1 cellular context compared by ENCODE assay signal in the genomic region with DNA sequence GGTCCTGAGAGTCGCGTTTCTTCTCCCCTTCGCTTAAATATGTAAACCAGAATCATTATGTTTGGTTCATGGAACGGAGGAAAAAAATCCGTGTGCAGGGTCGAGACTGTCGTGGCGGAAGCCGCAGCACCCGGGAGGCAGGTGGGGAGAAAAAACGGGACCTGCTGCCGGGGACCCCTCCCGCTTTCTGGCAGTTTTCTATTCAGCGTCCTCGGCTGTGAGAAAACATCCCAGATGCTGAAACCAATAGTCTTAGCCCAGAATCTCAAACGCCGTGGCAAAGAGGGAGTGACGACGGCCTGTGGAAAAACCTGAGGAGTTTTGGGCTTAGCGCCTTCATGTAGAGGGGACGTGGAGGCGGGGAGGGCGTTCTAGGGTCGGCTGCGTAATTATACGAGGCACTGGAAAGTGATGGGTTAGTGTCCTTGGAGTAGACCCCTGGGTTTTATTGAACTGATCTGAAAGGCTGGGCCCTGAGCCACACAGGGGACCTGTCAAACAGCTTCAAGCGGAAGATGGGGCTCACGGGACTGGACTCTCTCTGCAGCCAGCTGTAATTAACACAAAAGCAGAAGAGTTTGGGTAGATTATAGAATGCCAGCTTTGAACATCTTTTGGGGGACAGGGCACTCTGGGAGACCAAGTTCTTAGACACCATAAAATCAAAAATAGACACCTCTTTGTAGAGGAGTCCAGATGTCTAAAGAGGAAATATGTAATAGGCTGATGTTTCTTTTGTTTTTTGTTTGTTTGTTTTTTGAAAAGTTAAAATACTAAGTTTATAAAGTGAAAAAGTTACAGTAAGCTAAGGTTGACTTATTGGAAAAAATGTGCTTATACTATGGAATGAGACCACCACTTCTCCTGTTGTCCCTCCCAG.
TF ChIP-seq lines count a peak whose summit lies in the region.

No MANE protein-coding gene starts in this region.

TF ChIP-seq in GM12878, 131 proteins besides CTCF, POLR2A, EP300 and RAD21 (continued from another document and continues in another):
- TF ChIP-seq, protein P1, sequence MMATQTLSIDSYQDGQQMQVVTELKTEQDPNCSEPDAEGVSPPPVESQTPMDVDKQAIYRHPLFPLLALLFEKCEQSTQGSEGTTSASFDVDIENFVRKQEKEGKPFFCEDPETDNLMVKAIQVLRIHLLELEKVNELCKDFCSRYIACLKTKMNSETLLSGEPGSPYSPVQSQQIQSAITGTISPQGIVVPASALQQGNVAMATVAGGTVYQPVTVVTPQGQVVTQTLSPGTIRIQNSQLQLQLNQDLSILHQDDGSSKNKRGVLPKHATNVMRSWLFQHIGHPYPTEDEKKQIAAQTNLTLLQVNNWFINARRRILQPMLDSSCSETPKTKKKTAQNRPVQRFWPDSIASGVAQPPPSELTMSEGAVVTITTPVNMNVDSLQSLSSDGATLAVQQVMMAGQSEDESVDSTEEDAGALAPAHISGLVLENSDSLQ (IDR thresholded peaks at IDR 0.05), result no peak
- TF ChIP-seq, protein P2, sequence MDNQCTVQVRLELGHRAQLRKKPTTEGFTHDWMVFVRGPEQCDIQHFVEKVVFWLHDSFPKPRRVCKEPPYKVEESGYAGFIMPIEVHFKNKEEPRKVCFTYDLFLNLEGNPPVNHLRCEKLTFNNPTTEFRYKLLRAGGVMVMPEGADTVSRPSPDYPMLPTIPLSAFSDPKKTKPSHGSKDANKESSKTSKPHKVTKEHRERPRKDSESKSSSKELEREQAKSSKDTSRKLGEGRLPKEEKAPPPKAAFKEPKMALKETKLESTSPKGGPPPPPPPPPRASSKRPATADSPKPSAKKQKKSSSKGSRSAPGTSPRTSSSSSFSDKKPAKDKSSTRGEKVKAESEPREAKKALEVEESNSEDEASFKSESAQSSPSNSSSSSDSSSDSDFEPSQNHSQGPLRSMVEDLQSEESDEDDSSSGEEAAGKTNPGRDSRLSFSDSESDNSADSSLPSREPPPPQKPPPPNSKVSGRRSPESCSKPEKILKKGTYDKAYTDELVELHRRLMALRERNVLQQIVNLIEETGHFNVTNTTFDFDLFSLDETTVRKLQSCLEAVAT (IDR thresholded peaks at IDR 0.05), result 0 out of 2 replicates have a peak, but pooled peaks have one; percentile 8
- 0 out of 2 replicates have a peak, but pooled peaks have one; percentile 25 for TF ChIP-seq MTA3 (IDR thresholded peaks at IDR 0.05; ENCODE audit: borderline replicate concordance, low read length)
- TF ChIP-seq TAF1 (IDR thresholded peaks at IDR 0.05; ENCODE audit: borderline replicate concordance, low read depth, low read length), result no peak
- TF ChIP-seq ZBTB4 (CRISPR knock-in tag; IDR thresholded peaks at IDR 0.05), result no peak
- TF ChIP-seq, protein P3, sequence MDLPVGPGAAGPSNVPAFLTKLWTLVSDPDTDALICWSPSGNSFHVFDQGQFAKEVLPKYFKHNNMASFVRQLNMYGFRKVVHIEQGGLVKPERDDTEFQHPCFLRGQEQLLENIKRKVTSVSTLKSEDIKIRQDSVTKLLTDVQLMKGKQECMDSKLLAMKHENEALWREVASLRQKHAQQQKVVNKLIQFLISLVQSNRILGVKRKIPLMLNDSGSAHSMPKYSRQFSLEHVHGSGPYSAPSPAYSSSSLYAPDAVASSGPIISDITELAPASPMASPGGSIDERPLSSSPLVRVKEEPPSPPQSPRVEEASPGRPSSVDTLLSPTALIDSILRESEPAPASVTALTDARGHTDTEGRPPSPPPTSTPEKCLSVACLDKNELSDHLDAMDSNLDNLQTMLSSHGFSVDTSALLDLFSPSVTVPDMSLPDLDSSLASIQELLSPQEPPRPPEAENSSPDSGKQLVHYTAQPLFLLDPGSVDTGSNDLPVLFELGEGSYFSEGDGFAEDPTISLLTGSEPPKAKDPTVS (IDR thresholded peaks at IDR 0.05; ENCODE audit: low read depth, low read length), result no peak
- no peak for TF ChIP-seq CREM (IDR thresholded peaks at IDR 0.05; ENCODE audit: low read depth)
- no peak for TF ChIP-seq ZNF622 (IDR thresholded peaks at IDR 0.05)
- TF ChIP-seq, protein P4, sequence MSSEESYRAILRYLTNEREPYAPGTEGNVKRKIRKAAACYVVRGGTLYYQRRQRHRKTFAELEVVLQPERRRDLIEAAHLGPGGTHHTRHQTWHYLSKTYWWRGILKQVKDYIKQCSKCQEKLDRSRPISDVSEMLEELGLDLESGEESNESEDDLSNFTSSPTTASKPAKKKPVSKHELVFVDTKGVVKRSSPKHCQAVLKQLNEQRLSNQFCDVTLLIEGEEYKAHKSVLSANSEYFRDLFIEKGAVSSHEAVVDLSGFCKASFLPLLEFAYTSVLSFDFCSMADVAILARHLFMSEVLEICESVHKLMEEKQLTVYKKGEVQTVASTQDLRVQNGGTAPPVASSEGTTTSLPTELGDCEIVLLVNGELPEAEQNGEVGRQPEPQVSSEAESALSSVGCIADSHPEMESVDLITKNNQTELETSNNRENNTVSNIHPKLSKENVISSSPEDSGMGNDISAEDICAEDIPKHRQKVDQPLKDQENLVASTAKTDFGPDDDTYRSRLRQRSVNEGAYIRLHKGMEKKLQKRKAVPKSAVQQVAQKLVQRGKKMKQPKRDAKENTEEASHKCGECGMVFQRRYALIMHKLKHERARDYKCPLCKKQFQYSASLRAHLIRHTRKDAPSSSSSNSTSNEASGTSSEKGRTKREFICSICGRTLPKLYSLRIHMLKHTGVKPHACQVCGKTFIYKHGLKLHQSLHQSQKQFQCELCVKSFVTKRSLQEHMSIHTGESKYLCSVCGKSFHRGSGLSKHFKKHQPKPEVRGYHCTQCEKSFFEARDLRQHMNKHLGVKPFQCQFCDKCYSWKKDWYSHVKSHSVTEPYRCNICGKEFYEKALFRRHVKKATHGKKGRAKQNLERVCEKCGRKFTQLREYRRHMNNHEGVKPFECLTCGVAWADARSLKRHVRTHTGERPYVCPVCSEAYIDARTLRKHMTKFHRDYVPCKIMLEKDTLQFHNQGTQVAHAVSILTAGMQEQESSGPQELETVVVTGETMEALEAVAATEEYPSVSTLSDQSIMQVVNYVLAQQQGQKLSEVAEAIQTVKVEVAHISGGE (CRISPR knock-in tag; IDR thresholded peaks at IDR 0.05), result no peak
- TF ChIP-seq EGR1 (IDR thresholded peaks at IDR 0.05; ENCODE audit: borderline replicate concordance in 1 of 2, low read depth in 2 of 2, low read length in 2 of 2), result no peak
- no peak for TF ChIP-seq SUPT20H (IDR thresholded peaks at IDR 0.05; ENCODE audit: borderline replicate concordance, control insufficient read depth, low read depth, low read length)
- no peak for TF ChIP-seq NFXL1 (IDR thresholded peaks at IDR 0.05; ENCODE audit: borderline replicate concordance)
- peak; percentile 23; the same call in 1 of the 2 replicates for TF ChIP-seq PML (IDR thresholded peaks at IDR 0.05; ENCODE audit: low read length)
- no peak for TF ChIP-seq SPI1 (IDR thresholded peaks at IDR 0.05; ENCODE audit: borderline replicate concordance, insufficient read depth, low read depth, low read length)
- TF ChIP-seq CUX1 (IDR thresholded peaks at IDR 0.05; ENCODE audit: insufficient replicate concordance, low read depth, low read length), result no peak
- TF ChIP-seq CHD2 (IDR thresholded peaks at IDR 0.05; ENCODE audit: borderline replicate concordance, low read depth, low read length), result no peak
- no peak for TF ChIP-seq KAT2A (conservative IDR thresholded peaks at IDR 0.05; ENCODE audit: control insufficient read depth, low read depth, low read length)
- TF ChIP-seq, protein P5, sequence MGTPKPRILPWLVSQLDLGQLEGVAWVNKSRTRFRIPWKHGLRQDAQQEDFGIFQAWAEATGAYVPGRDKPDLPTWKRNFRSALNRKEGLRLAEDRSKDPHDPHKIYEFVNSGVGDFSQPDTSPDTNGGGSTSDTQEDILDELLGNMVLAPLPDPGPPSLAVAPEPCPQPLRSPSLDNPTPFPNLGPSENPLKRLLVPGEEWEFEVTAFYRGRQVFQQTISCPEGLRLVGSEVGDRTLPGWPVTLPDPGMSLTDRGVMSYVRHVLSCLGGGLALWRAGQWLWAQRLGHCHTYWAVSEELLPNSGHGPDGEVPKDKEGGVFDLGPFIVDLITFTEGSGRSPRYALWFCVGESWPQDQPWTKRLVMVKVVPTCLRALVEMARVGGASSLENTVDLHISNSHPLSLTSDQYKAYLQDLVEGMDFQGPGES (IDR thresholded peaks at IDR 0.05), result no peak
- TF ChIP-seq, protein P6, sequence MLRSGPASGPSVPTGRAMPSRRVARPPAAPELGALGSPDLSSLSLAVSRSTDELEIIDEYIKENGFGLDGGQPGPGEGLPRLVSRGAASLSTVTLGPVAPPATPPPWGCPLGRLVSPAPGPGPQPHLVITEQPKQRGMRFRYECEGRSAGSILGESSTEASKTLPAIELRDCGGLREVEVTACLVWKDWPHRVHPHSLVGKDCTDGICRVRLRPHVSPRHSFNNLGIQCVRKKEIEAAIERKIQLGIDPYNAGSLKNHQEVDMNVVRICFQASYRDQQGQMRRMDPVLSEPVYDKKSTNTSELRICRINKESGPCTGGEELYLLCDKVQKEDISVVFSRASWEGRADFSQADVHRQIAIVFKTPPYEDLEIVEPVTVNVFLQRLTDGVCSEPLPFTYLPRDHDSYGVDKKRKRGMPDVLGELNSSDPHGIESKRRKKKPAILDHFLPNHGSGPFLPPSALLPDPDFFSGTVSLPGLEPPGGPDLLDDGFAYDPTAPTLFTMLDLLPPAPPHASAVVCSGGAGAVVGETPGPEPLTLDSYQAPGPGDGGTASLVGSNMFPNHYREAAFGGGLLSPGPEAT (IDR thresholded peaks at IDR 0.05; ENCODE audit: low read depth), result peak; percentile 21; the same call in 1 of the 2 replicates
- no peak for TF ChIP-seq TARDBP (IDR thresholded peaks at IDR 0.05; ENCODE audit: borderline replicate concordance)
- TF ChIP-seq CREB1 (IDR thresholded peaks at IDR 0.05; ENCODE audit: low read depth), result no peak
- TF ChIP-seq BRCA1 (IDR thresholded peaks at IDR 0.05; ENCODE audit: low read depth, low read length), result no peak
- TF ChIP-seq NRF1 (conservative IDR thresholded peaks at IDR 0.05; ENCODE audit: low read depth, low read length), result no peak
- peak; percentile 26 for TF ChIP-seq IKZF1 (conservative IDR thresholded peaks at IDR 0.05)
- 0 out of 2 replicates have a peak, but pooled peaks have one; percentile 52 for TF ChIP-seq CBX5 (IDR thresholded peaks at IDR 0.05; ENCODE audit: low read depth)
- no peak for TF ChIP-seq DPF2 (IDR thresholded peaks at IDR 0.05)
- no peak for TF ChIP-seq NR2F1 (conservative IDR thresholded peaks at IDR 0.05)
- TF ChIP-seq SREBF1 (IDR thresholded peaks at IDR 0.05; ENCODE audit: low read length), result no peak
